ENCODE assay signal across 1 cellular context in the genomic region with DNA sequence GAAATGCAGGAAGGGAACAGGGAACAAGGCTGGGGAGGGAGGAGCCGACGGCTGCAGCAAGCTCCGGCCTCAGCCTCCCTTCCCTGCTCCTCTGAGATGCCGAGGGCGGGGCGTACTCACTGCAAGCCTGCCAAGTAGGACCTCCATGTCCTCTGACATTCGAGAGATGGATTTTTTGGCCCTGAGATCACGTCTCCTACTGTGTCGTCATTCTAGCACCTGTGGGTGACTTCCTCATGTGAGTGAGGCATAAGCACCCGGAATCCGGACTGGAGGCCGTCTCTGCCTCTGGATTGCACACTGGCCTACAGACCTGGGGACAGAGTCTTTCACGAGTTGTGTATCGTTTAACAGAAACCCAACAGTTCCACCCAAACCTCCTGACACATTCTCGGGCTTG.
TF ChIP-seq lines count a peak whose summit lies in the region.

No MANE protein-coding gene starts in this region.

TF ChIP-seq in SK-N-SH treated with all-trans-retinoic acid at 6 μM for 48 hours, 23 proteins besides CTCF, POLR2A, EP300 and RAD21 (continued from another document):
- TF ChIP-seq, protein P1, sequence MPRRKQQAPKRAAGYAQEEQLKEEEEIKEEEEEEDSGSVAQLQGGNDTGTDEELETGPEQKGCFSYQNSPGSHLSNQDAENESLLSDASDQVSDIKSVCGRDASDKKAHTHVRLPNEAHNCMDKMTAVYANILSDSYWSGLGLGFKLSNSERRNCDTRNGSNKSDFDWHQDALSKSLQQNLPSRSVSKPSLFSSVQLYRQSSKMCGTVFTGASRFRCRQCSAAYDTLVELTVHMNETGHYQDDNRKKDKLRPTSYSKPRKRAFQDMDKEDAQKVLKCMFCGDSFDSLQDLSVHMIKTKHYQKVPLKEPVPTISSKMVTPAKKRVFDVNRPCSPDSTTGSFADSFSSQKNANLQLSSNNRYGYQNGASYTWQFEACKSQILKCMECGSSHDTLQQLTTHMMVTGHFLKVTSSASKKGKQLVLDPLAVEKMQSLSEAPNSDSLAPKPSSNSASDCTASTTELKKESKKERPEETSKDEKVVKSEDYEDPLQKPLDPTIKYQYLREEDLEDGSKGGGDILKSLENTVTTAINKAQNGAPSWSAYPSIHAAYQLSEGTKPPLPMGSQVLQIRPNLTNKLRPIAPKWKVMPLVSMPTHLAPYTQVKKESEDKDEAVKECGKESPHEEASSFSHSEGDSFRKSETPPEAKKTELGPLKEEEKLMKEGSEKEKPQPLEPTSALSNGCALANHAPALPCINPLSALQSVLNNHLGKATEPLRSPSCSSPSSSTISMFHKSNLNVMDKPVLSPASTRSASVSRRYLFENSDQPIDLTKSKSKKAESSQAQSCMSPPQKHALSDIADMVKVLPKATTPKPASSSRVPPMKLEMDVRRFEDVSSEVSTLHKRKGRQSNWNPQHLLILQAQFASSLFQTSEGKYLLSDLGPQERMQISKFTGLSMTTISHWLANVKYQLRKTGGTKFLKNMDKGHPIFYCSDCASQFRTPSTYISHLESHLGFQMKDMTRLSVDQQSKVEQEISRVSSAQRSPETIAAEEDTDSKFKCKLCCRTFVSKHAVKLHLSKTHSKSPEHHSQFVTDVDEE (CRISPR knock-in tag; IDR thresholded peaks at IDR 0.05) = no peak
- no peak for TF ChIP-seq ZFP30 (CRISPR knock-in tag; IDR thresholded peaks at IDR 0.05)
- TF ChIP-seq ZNF565 (CRISPR knock-in tag; conservative IDR thresholded peaks at IDR 0.05; ENCODE audit: low read depth) = no peak
- TF ChIP-seq ZFP3 (CRISPR knock-in tag; IDR thresholded peaks at IDR 0.05) = no peak
- TF ChIP-seq PPARA (CRISPR knock-in tag; IDR thresholded peaks at IDR 0.05; ENCODE audit: borderline replicate concordance) = no peak
